18 cellular contexts compared by ENCODE assay signal in the genomic region with DNA sequence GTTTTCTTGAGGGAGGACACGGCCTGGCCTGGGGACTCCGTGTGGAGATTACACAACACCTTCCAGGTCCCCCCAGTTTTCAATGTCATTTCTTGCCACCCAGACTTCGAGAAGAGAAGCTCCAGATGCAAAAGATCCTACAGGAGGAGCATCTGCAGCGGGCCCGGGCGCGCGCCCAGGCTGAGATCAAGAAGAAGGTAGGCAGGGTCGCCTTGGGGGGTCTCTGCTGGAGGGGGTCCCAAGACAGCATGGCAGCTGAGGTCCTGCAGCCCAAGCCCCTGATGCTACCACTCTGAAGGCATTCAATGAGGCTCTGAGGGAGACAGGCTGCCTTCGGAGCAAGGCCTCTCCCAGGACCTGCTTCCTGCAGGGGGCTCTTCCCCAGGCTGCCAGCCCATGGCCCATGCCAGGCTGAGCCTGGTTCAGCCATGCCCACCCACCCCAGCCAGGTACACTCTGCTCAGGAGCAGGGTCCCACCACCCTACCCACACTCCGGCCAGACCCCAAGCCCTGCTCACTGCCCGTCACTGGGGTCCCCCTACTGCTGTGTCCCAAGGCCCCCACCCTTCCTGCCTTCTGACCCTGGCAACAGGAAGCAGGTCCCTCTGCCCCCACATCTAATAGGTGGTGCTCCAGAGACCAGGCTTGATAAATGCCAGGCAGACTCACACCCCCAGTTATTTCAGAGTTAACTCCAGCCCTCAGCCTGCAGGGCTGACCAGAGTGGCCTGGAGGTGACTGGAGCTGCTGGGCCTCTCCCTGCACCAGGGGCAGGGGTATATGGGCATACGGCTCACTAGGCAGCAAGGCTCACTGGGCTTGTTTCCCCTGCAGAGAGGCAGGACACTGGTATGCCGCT. TPM values are rescaled to one million over a fixed set of nuclear protein-coding genes. Genes with fewer than 3 reads are reported as not detected.
"Had no signal": no experiment of that assay in that cellular context is flagged by ENCODE, and none has a peak within 500 bp of the region (broad histone marks: within the 10 kb centered on the region; RNA-seq: fewer than 3 reads in every experiment).

No MANE protein-coding gene starts in this region.

- H3K27ac Mint-ChIP-seq: activated CD4-positive, alpha-beta T cell treated with anti-CD3 and anti-CD28 coated beads for 36 hours; activated CD8-positive, alpha-beta T cell treated with anti-CD3 and anti-CD28 coated beads for 36 hours; activated naive CD4-positive, alpha-beta T cell treated with anti-CD3 and anti-CD28 coated beads for 36 hours; activated T-helper 17 cell treated with anti-CD3 and anti-CD28 coated beads, Interleukin-2, amount 50 U/mL, for 72 hours; immature natural killer cell; stimulated activated naive CD8-positive, alpha-beta T cell treated with anti-CD3 and anti-CD28 coated beads, Interleukin-15, Interleukin-2, amounts not matched to agents 100 ng/mL and 50 ng/mL, for 24 hours had no signal

- H3K4me3 ChIP-seq: ascending aorta, breast epithelium, lung, upper lobe of left lung had no signal

- H3K27me3 ChIP-seq: ascending aorta, breast epithelium, upper lobe of left lung had no signal

- H3K4me1 ChIP-seq: ascending aorta, breast epithelium, upper lobe of left lung had no signal

- H3K27ac ChIP-seq: ascending aorta, breast epithelium, upper lobe of left lung, VCaP had no signal

- ATAC-seq: activated CD4-positive, alpha-beta T cell treated with anti-CD3 and anti-CD28 coated beads for 36 hours; activated CD8-positive, alpha-beta T cell treated with anti-CD3 and anti-CD28 coated beads for 36 hours; activated T-helper 17 cell treated with anti-CD3 and anti-CD28 coated beads, Interleukin-2, amount 50 U/mL, for 72 hours; left cardiac atrium had no signal

- H3K27me3 Mint-ChIP-seq: activated CD4-positive, alpha-beta T cell treated with anti-CD3 and anti-CD28 coated beads for 36 hours; activated CD8-positive, alpha-beta T cell treated with anti-CD3 and anti-CD28 coated beads for 36 hours; activated T-helper 17 cell treated with anti-CD3 and anti-CD28 coated beads, Interleukin-2, amount 50 U/mL, for 72 hours; naive B cell; stimulated activated naive CD8-positive, alpha-beta T cell treated with anti-CD3 and anti-CD28 coated beads, Interleukin-15, Interleukin-2, amounts not matched to agents 100 ng/mL and 50 ng/mL, for 24 hours had no signal

- H3K4me1 Mint-ChIP-seq: immature natural killer cell had no signal

- H3K9me3 ChIP-seq: SK-N-SH, upper lobe of left lung had no signal

- DNase-seq: activated CD4-positive, alpha-beta T cell treated with anti-CD3 and anti-CD28 coated beads for 36 hours; activated CD8-positive, alpha-beta T cell treated with anti-CD3 and anti-CD28 coated beads for 36 hours; activated naive CD4-positive, alpha-beta T cell treated with anti-CD3 and anti-CD28 coated beads for 36 hours; dermis blood vessel endothelial cell; immature natural killer cell; left cardiac atrium; midbrain; naive B cell; SK-N-SH; T-helper 1 cell had no signal

- H3K4me3 Mint-ChIP-seq: activated CD4-positive, alpha-beta T cell treated with anti-CD3 and anti-CD28 coated beads for 36 hours; activated CD8-positive, alpha-beta T cell treated with anti-CD3 and anti-CD28 coated beads for 36 hours; activated naive CD4-positive, alpha-beta T cell treated with anti-CD3 and anti-CD28 coated beads for 36 hours; activated T-helper 17 cell treated with anti-CD3 and anti-CD28 coated beads, Interleukin-2, amount 50 U/mL, for 72 hours; immature natural killer cell; naive B cell; stimulated activated naive CD8-positive, alpha-beta T cell treated with anti-CD3 and anti-CD28 coated beads, Interleukin-15, Interleukin-2, amounts not matched to agents 100 ng/mL and 50 ng/mL, for 24 hours had no signal

- H3K36me3 ChIP-seq: breast epithelium had no signal

RNA-seq across cellular contexts. Expression of gene CFAP100, which starts 41.0 kb away (rescaled TPM):
- total RNA-seq: activated CD4-positive, alpha-beta T cell treated with anti-CD3 and anti-CD28 coated beads for 36 hours; activated CD8-positive, alpha-beta T cell treated with anti-CD3 and anti-CD28 coated beads for 36 hours; activated naive CD4-positive, alpha-beta T cell treated with anti-CD3 and anti-CD28 coated beads for 36 hours; activated T-helper 17 cell treated with anti-CD3 and anti-CD28 coated beads, Interleukin-2, amount 50 U/mL, for 72 hours; ascending aorta; breast epithelium; dermis blood vessel endothelial cell; epithelial cell of proximal tubule; left cardiac atrium had no signal
